ENCODE assay signal across 8 cellular contexts in the genomic region with DNA sequence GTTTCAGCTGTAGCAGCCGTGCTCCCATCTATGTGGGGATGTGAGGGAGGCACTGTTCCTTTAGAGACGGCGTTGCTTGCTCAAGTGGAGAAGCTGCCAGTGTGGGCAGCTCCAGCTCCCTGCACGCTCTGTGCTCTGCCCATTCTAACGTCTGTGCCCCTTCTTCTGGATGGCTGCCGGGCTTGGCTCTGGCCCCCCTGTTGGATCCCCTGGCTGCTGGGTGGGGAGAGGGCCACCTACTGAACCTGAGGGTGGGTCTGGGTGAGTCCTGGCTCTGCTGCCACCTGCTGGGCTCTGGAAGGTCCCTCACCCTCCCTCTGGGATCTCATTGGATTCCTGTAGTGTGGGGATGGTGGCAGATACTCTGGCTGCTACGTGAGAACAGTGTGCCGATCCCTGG. TPM values are rescaled to one million over a fixed set of nuclear protein-coding genes. Genes with fewer than 3 reads are reported as not detected.
DNase-seq lines count a peak whose midpoint lies in the region; ATAC-seq and TF ChIP-seq lines count a peak whose summit lies in the region.

No MANE protein-coding gene starts in this region.

- no peak overlapping the region for H3K27ac ChIP-seq in HL-60 (replicated peaks)
- H3K27ac ChIP-seq in breast epithelium = peak overlapping the region in 1 of 2 donors; percentile 76

- no peaks in the 10 kb centered on the region for H3K27me3 ChIP-seq in HL-60 (ENCODE audit: insufficient read depth, poor library complexity, severe bottlenecking)
- H3K27me3 ChIP-seq in breast epithelium = no peaks in the 10 kb centered on the region

- TF ChIP-seq CTCF in HL-60 (IDR thresholded peaks at IDR 0.05; ENCODE audit: insufficient read depth, low read length) = peak; percentile 82
- TF ChIP-seq CTCF in breast epithelium (IDR thresholded peaks at IDR 0.05) = peak in 2 of 3 donors; percentile 35 to 49

- intact Hi-C loops in breast epithelium (cut with DNase I; ENCODE audit: low total_unique reads) = no loop called here

- H3K9me3 ChIP-seq in breast epithelium = no peaks in the 10 kb centered on the region

- ATAC-seq in stimulated activated naive B cell treated with anti-CD40 and anti-IgM and Interleukin-4, amounts not matched to agents 10 μg/mL and 1 μg/mL and 100 μg/mL, for 72 hours (replicated peaks) = peak; percentile 52 to 61
- ATAC-seq in GM19324 (IDR thresholded peaks at IDR 0.05; ENCODE audit: low FRiP score, unreplicated experiment) (no peak), GM18870 (IDR thresholded peaks at IDR 0.05; ENCODE audit: unreplicated experiment) (no peak)

- H3K27me3 Mint-ChIP-seq in stimulated activated naive B cell treated with anti-CD40 and anti-IgM and Interleukin-4, amounts not matched to agents 10 μg/mL and 1 μg/mL and 100 μg/mL, for 72 hours = no peaks in the 10 kb centered on the region

- peak overlapping the region; percentile 78 for H3K27ac Mint-ChIP-seq in stimulated activated naive B cell treated with anti-CD40 and anti-IgM and Interleukin-4, amounts not matched to agents 10 μg/mL and 1 μg/mL and 100 μg/mL, for 72 hours

- peak overlapping the region in 1 of 2 donors; percentile 20 for H3K4me3 Mint-ChIP-seq in stimulated activated naive B cell treated with anti-CD40 and anti-IgM and Interleukin-4, amounts not matched to agents 10 μg/mL and 1 μg/mL and 100 μg/mL, for 72 hours

- peaks cover 17 to 43% of the 10 kb centered on the region in 2 donors for H3K36me3 Mint-ChIP-seq in stimulated activated naive B cell treated with anti-CD40 and anti-IgM and Interleukin-4, amounts not matched to agents 10 μg/mL and 1 μg/mL and 100 μg/mL, for 72 hours

- DNase-seq in COLO829 (ENCODE audit: low spot score) = peak; percentile 28
- peak in 1 of 2 experiments; percentile 35 for DNase-seq in HL-60 (ENCODE audit: low read depth in 1 of 2, low spot score in 1 of 2)
- peak; percentile 32 for DNase-seq in T follicular helper cell (ENCODE audit: low read depth)
- no peak for DNase-seq in breast epithelium (ENCODE audit: low spot score in 2 of 2)
- peak; percentile 63 for DNase-seq in kidney tubule cell (ENCODE audit: low spot score)
- no peak for DNase-seq in stimulated activated naive B cell treated with anti-CD40 and anti-IgM and Interleukin-4, amounts not matched to agents 10 μg/mL and 1 μg/mL and 100 μg/mL, for 72 hours

- H3K4me1 ChIP-seq in breast epithelium = peaks cover 3 to 33% of the 10 kb centered on the region in 2 donors

- no peak for TF ChIP-seq POLR2A in breast epithelium (IDR thresholded peaks at IDR 0.05)

- no peaks in the 10 kb centered on the region for H3K9me3 Mint-ChIP-seq in stimulated activated naive B cell treated with anti-CD40 and anti-IgM and Interleukin-4, amounts not matched to agents 10 μg/mL and 1 μg/mL and 100 μg/mL, for 72 hours

- H3K4me3 ChIP-seq in HL-60 (replicated peaks; ENCODE audit: insufficient read depth, low read length) (no peak overlapping the region), breast epithelium (no peak overlapping the region)

- H3K4me1 Mint-ChIP-seq in stimulated activated naive B cell treated with anti-CD40 and anti-IgM and Interleukin-4, amounts not matched to agents 10 μg/mL and 1 μg/mL and 100 μg/mL, for 72 hours = peaks cover 42 to 66% of the 10 kb centered on the region in 2 donors

- H3K36me3 ChIP-seq in breast epithelium = no peaks in the 10 kb centered on the region

RNA-seq across cellular contexts. Expression of a gene that starts 5.0 kb away (rescaled TPM):
- 100 to 1,000 TPM in 1 of 3 donors, 10 to 100 TPM in 2; 80.9 to 101 (median 97.9) TPM for total RNA-seq in breast epithelium

RNA-seq across cellular contexts. Expression of a gene that starts 19.2 kb away (rescaled TPM):
- not detected for total RNA-seq in breast epithelium

RNA-seq across cellular contexts. Expression of a gene that starts 34.3 kb away (rescaled TPM):
- 10 to 100 TPM; 22.2 to 31.1 (median 27.8) TPM for total RNA-seq in breast epithelium

RNA-seq across cellular contexts. Expression of a gene that starts 43.1 kb away (rescaled TPM):
- not detected for total RNA-seq in breast epithelium

RNA-seq across cellular contexts. Expression of a gene that starts 48.6 kb away (rescaled TPM):
- 1 to 10 TPM; 4.3 to 7.9 (median 7.2) TPM for total RNA-seq in breast epithelium

Comparison
In these comparisons a context has a peak if more than half of its experiments do, and no peak if none do; other contexts are left out.
1. DNase-seq: peak in COLO829 (single experiment), T follicular helper cell (single experiment) and kidney tubule cell (single experiment); none in breast epithelium (0 of 2) and stimulated activated naive B cell treated with anti-CD40 and anti-IgM and Interleukin-4, amounts not matched to agents 10 μg/mL and 1 μg/mL and 100 μg/mL, for 72 hours (single experiment).
2. ATAC-seq: peak in stimulated activated naive B cell treated with anti-CD40 and anti-IgM and Interleukin-4, amounts not matched to agents 10 μg/mL and 1 μg/mL and 100 μg/mL, for 72 hours (2 of 2); none in GM19324 (single experiment) and GM18870 (single experiment).